18 cellular contexts compared by ENCODE assay signal in genomic region chr15:69385831-69386230, GRCh38. TPM values are rescaled to one million over a fixed set of nuclear protein-coding genes. Genes with fewer than 3 reads are reported as not detected.
A peak's percentile ranks its signal among the peaks of the same experiment; 100 is the strongest.
DNase-seq lines count a peak whose midpoint lies in the region; ATAC-seq, FAIRE-seq and TF ChIP-seq lines count a peak whose summit lies in the region.
"Had no signal": no experiment of that assay in that cellular context is flagged by ENCODE, and none has a peak within 500 bp of the region (broad histone marks: within the 10 kb centered on the region; RNA-seq: fewer than 3 reads in every experiment).

No MANE protein-coding gene starts in this region.

- H3K27me3 ChIP-seq in HepG2 (ENCODE audit: control insufficient read depth in 1 of 2, insufficient read depth in 2 of 2, low read length in 2 of 2) (peaks cover 2 to 6% of the 10 kb centered on the region in 2 experiments; a peak in 2 of 5 replicates), right lobe of liver (no peaks in the 10 kb centered on the region), K562 (ENCODE audit: control insufficient read depth in 2 of 2, insufficient read depth in 2 of 2, low read length in 2 of 2) (peaks cover 9 to 48% of the 10 kb centered on the region in 2 experiments; a peak in 4 of 5 replicates), neuronal stem cell (ENCODE audit: control insufficient read depth in 3 of 3, insufficient read depth in 3 of 3, low read depth in 1 of 3, low read length in 3 of 3) (peaks cover 0 to 27% (median 0%) of the 10 kb centered on the region in 3 experiments), suprapubic skin (no peaks in the 10 kb centered on the region), right cardiac atrium (ENCODE audit: control insufficient read depth, insufficient read depth) (no peaks in the 10 kb centered on the region)
- H3K27me3 ChIP-seq: BLaER1 had no signal

- TF ChIP-seq RAD21 in HepG2 (CRISPR knock-in tag; IDR thresholded peaks at IDR 0.05) (no peak), K562 (CRISPR knock-in tag; conservative IDR thresholded peaks at IDR 0.05 in 1 of 2, IDR thresholded peaks at IDR 0.05 in 1 of 2) (no peak)

- no peak overlapping the region for H2AK5ac ChIP-seq in neuronal stem cell (ENCODE audit: low read depth, low read length)

- H3K79me2 ChIP-seq in HepG2 (ENCODE audit: insufficient read depth, low read length) (no peaks in the 10 kb centered on the region), K562 (ENCODE audit: control insufficient read depth, insufficient read depth, low read length) (no peaks in the 10 kb centered on the region)

- H4K91ac ChIP-seq in neuronal stem cell (ENCODE audit: low read depth, low read length, poor library complexity) = no peak overlapping the region

- no peak overlapping the region for H3K27ac Mint-ChIP-seq in activated T-cell treated with anti-CD3 and anti-CD28 coated beads, Interleukin-2, amount 50 U/mL, for 72 hours
- H3K27ac Mint-ChIP-seq: CD14-positive monocyte; CD4-positive, alpha-beta memory T cell had no signal

- no peaks in the 10 kb centered on the region for H4K20me1 ChIP-seq in HepG2 (ENCODE audit: insufficient read depth, low read length)
- peaks cover 5% of the 10 kb centered on the region; the same call in 1 of the 2 replicates for H4K20me1 ChIP-seq in K562 (replicated peaks; ENCODE audit: control insufficient read depth, insufficient read depth, low read length)
- H4K20me1 ChIP-seq: BLaER1 had no signal

- FAIRE-seq in HepG2 (lab: Jason Lieb, UNC) (no peak), K562 (lab: Jason Lieb, UNC) (peak; percentile 55)
- FAIRE-seq: GM18507, H54 had no signal

- H3K4me1 Mint-ChIP-seq in activated T-cell treated with anti-CD3 and anti-CD28 coated beads, Interleukin-2, amount 50 U/mL, for 72 hours (ENCODE audit: low read depth) = no peaks in the 10 kb centered on the region
- H3K4me1 Mint-ChIP-seq: CD14-positive monocyte; CD4-positive, alpha-beta memory T cell had no signal

- no peaks in the 10 kb centered on the region for H3K36me3 Mint-ChIP-seq in activated T-cell treated with anti-CD3 and anti-CD28 coated beads, Interleukin-2, amount 50 U/mL, for 72 hours (ENCODE audit: insufficient read depth in 2 of 2)
- H3K36me3 Mint-ChIP-seq: CD14-positive monocyte; CD4-positive, alpha-beta memory T cell had no signal

- no peak for TF ChIP-seq POLR2A in HepG2 (IDR thresholded peaks at IDR 0.05; ENCODE audit: insufficient read depth in 1 of 2, low read depth in 2 of 2, low read length in 2 of 2)
- no peak for TF ChIP-seq POLR2A in right lobe of liver (IDR thresholded peaks at IDR 0.05)
- TF ChIP-seq POLR2A in K562 (conservative IDR thresholded peaks at IDR 0.05) = no peak
- no peak for TF ChIP-seq POLR2A in suprapubic skin (IDR thresholded peaks at IDR 0.05)

- CTCF ChIA-PET in HepG2 (lab: Yijun Ruan, JAX; ENCODE audit: low intra/inter-chr PET ratio, low total read pairs) = no interaction called here
- CTCF ChIA-PET in K562 (lab: Yijun Ruan, JAX; ENCODE audit: low intra/inter-chr PET ratio) = no interaction called here

- H3K79me1 ChIP-seq in neuronal stem cell (ENCODE audit: low read depth, low read length) = peaks cover 3% of the 10 kb centered on the region

- H2AFZ ChIP-seq in HepG2 (ENCODE audit: low read length) (no peak overlapping the region), K562 (ENCODE audit: low read depth, low read length) (no peak overlapping the region), neuronal stem cell (ENCODE audit: low read length) (no peak overlapping the region)
- H2AFZ ChIP-seq: GM23248 had no signal

- H3K23ac ChIP-seq in neuronal stem cell (ENCODE audit: low read depth, low read length, poor library complexity) = no peak overlapping the region

- no peak overlapping the region for H3K18ac ChIP-seq in neuronal stem cell (ENCODE audit: low read length)

- TF ChIP-seq CTCF in HepG2 (CRISPR knock-in tag; IDR thresholded peaks at IDR 0.05) = no peak
- TF ChIP-seq CTCF in right lobe of liver (IDR thresholded peaks at IDR 0.05) = no peak
- TF ChIP-seq CTCF in K562 (IDR thresholded peaks at IDR 0.05 in 2 of 3, conservative IDR thresholded peaks at IDR 0.05 in 1 of 3; ENCODE audit: insufficient read depth in 2 of 3, low read depth in 1 of 3, low read length in 3 of 3) = no peak
- TF ChIP-seq CTCF in suprapubic skin (IDR thresholded peaks at IDR 0.05) = no peak

- H3K36me3 ChIP-seq in HepG2 (replicated peaks in 1 of 2; ENCODE audit: control insufficient read depth in 1 of 2, insufficient read depth in 2 of 2, low read length in 2 of 2) (no peaks in the 10 kb centered on the region), right lobe of liver (no peaks in the 10 kb centered on the region), K562 (ENCODE audit: control insufficient read depth, insufficient read depth, low read length) (no peaks in the 10 kb centered on the region), neuronal stem cell (replicated peaks in 1 of 2; ENCODE audit: control insufficient read depth in 2 of 2, insufficient read depth in 2 of 2, low read length in 2 of 2) (no peaks in the 10 kb centered on the region), suprapubic skin (no peaks in the 10 kb centered on the region)
- H3K36me3 ChIP-seq: BLaER1 had no signal

- H4K8ac ChIP-seq in neuronal stem cell (ENCODE audit: low read depth, low read length) = no peak overlapping the region

- H3K27ac ChIP-seq in HepG2 (ENCODE audit: extremely low read length, insufficient read depth, low read length) (no peak overlapping the region), right lobe of liver (no peak overlapping the region), K562 (ENCODE audit: extremely low read depth, low read depth, low read length) (no peak overlapping the region; the same call in 2 of the 3 replicates), neuronal stem cell (replicated peaks; ENCODE audit: low read length) (no peak overlapping the region), suprapubic skin (no peak overlapping the region), right cardiac atrium (ENCODE audit: low read length) (no peak overlapping the region)
- H3K27ac ChIP-seq: 22Rv1, BLaER1, GM23248 had no signal

- no peak for TF ChIP-seq EP300 in HepG2 (IDR thresholded peaks at IDR 0.05; ENCODE audit: low read depth in 2 of 2, low read length in 2 of 2)
- no peak for TF ChIP-seq EP300 in HepG2 (CRISPR knock-in tag; IDR thresholded peaks at IDR 0.05; ENCODE audit: borderline replicate concordance)
- TF ChIP-seq EP300 in K562 (IDR thresholded peaks at IDR 0.05; ENCODE audit: low read length) = no peak
- no peak for TF ChIP-seq EP300 in suprapubic skin (IDR thresholded peaks at IDR 0.05)

- H3K9me3 Mint-ChIP-seq in activated T-cell treated with anti-CD3 and anti-CD28 coated beads, Interleukin-2, amount 50 U/mL, for 72 hours = no peaks in the 10 kb centered on the region
- H3K9me3 Mint-ChIP-seq: CD14-positive monocyte; CD4-positive, alpha-beta memory T cell had no signal

- H3K4ac ChIP-seq in neuronal stem cell (ENCODE audit: low read length) = no peak overlapping the region

- 90% methylated on average over 2 of the region's 2 CpGs for WGBS in HepG2 (ENCODE audit: low lambda C conversion rate)
- 96% methylated on average over 2 of the region's 2 CpGs for WGBS in right lobe of liver (ENCODE audit: insufficient coverage, low coverage, low lambda C conversion rate, missing lambda C conversion rate)
- 23% methylated on average over 2 of the region's 2 CpGs for WGBS in K562 (ENCODE audit: insufficient coverage, low coverage, missing lambda C conversion rate)
- WGBS in neuronal stem cell (ENCODE audit: extremely low coverage in 2 of 2, insufficient read length in 2 of 2, insufficient replicate concordance in 1 of 2), 2 donors = 100% methylated on average over 1 to 2 of the region's 2 CpGs
- WGBS in suprapubic skin = 96% methylated on average over 2 of the region's 2 CpGs
- 97% methylated on average over 2 of the region's 2 CpGs for WGBS in right cardiac atrium

- H3K27me3 Mint-ChIP-seq in activated T-cell treated with anti-CD3 and anti-CD28 coated beads, Interleukin-2, amount 50 U/mL, for 72 hours (ENCODE audit: low read depth) = no peaks in the 10 kb centered on the region

- POLR2A ChIA-PET in HepG2 (lab: Yijun Ruan, JAX) = no interaction called here
- POLR2A ChIA-PET in K562 (lab: Yijun Ruan, JAX) = interaction anchor here (1.0 kb wide), 1 partner anchor 67 kb away, joined by 3 read pairs; the partner anchor contains the start of gene RPLP1

- no peak overlapping the region for H2BK15ac ChIP-seq in neuronal stem cell (ENCODE audit: low read length)

- H3K4me1 ChIP-seq in HepG2 (ENCODE audit: insufficient read depth, low read length) (no peaks in the 10 kb centered on the region), right lobe of liver (no peaks in the 10 kb centered on the region), K562 (replicated peaks in 1 of 2; ENCODE audit: control insufficient read depth in 2 of 2, insufficient read depth in 2 of 2, low read length in 2 of 2) (no peaks in the 10 kb centered on the region; a peak in 1 of 5 replicates), neuronal stem cell (ENCODE audit: control insufficient read depth in 2 of 2, insufficient read depth in 1 of 2, low read depth in 1 of 2, low read length in 2 of 2) (peaks cover 0 to 3% of the 10 kb centered on the region in 2 donors), suprapubic skin (peaks cover 15% of the 10 kb centered on the region), right cardiac atrium (ENCODE audit: control insufficient read depth, insufficient read depth, low read length) (no peaks in the 10 kb centered on the region)
- H3K4me1 ChIP-seq: BLaER1 had no signal

- in situ Hi-C loops in HepG2 (cut with HindIII; ENCODE audit: extremely low pct_ligation_motif_present, low pct_unique_long_range_greater_than_20kb) (no loop called here), K562 (cut with MboI) (no loop called here)

- BruUV-seq in HepG2 (replicated peaks; lab: Mats Ljungman, UMichigan) (no TSS peak), K562 (replicated peaks; lab: Mats Ljungman, UMichigan) (no TSS peak)

- no peaks in the 10 kb centered on the region for H3K9me3 ChIP-seq in HepG2 (ENCODE audit: low read length)
- no peaks in the 10 kb centered on the region for H3K9me3 ChIP-seq in right lobe of liver
- no peaks in the 10 kb centered on the region for H3K9me3 ChIP-seq in K562 (replicated peaks; ENCODE audit: control insufficient read depth, insufficient read depth, low read depth, low read length)
- no peaks in the 10 kb centered on the region for H3K9me3 ChIP-seq in neuronal stem cell (replicated peaks in 1 of 2; ENCODE audit: control insufficient read depth in 2 of 2, insufficient read depth in 1 of 2, low read depth in 1 of 2, low read length in 2 of 2)
- no peaks in the 10 kb centered on the region for H3K9me3 ChIP-seq in suprapubic skin
- H3K9me3 ChIP-seq in right cardiac atrium (ENCODE audit: control insufficient read depth, low read length) = no peaks in the 10 kb centered on the region
- H3K9me3 ChIP-seq: BLaER1 had no signal

- H2BK12ac ChIP-seq in neuronal stem cell (ENCODE audit: low read length) = peak overlapping the region; percentile 4

- intact Hi-C loops in HepG2 (cut with micrococcal nuclease; ENCODE audit: unreplicated experiment) (no loop called here), right lobe of liver (cut with DNase I) (no loop called here), K562 (cut with micrococcal nuclease) (no loop called here), right cardiac atrium (cut with DNase I) (no loop called here)

- no peak overlapping the region for H2BK120ac ChIP-seq in neuronal stem cell (ENCODE audit: low read depth, low read length)

- H3K4me2 ChIP-seq in HepG2 (ENCODE audit: low read depth, low read length) = no peak overlapping the region
- no peak overlapping the region for H3K4me2 ChIP-seq in K562 (ENCODE audit: insufficient read depth, low read length)
- no peak overlapping the region for H3K4me2 ChIP-seq in neuronal stem cell (ENCODE audit: insufficient read depth, low read length, poor library complexity, severe bottlenecking)
- H3K4me2 ChIP-seq: BLaER1 had no signal

- H3K4me3 Mint-ChIP-seq in activated T-cell treated with anti-CD3 and anti-CD28 coated beads, Interleukin-2, amount 50 U/mL, for 72 hours = no peak overlapping the region
- H3K4me3 Mint-ChIP-seq: CD14-positive monocyte; CD4-positive, alpha-beta memory T cell had no signal

- no peaks in the 10 kb centered on the region for H3K9me1 ChIP-seq in K562 (ENCODE audit: control insufficient read depth, insufficient read depth, low read length)

- H3K9ac ChIP-seq in HepG2 (ENCODE audit: insufficient read depth, low read depth, low read length) (no peak overlapping the region), K562 (ENCODE audit: insufficient read depth in 1 of 2, low read depth in 2 of 2, low read length in 2 of 2) (no peak overlapping the region), neuronal stem cell (ENCODE audit: low read depth, low read length, poor library complexity) (no peak overlapping the region)
- H3K9ac ChIP-seq: BLaER1, GM23248 had no signal

- ATAC-seq in HepG2 = no peak
- ATAC-seq in right lobe of liver = no peak
- ATAC-seq in K562 = no peak
- ATAC-seq in right cardiac atrium = no peak
- no peak for ATAC-seq in activated T-cell treated with anti-CD3 and anti-CD28 coated beads, Interleukin-2, amount 50 U/mL, for 72 hours (replicated peaks in 1 of 2)

- peak overlapping the region; percentile 14 for H3K14ac ChIP-seq in neuronal stem cell (ENCODE audit: low read length)

- DNase-seq in HepG2 (ENCODE audit: low spot score) (no peak), right lobe of liver (no peak), K562 (ENCODE audit: extremely low read depth in 1 of 4, low spot score in 3 of 4) (no peak), neuronal stem cell (ENCODE audit: low spot score) (no peak), suprapubic skin (ENCODE audit: low spot score in 2 of 2) (no peak), right cardiac atrium (no peak)
- no peak for DNase-seq in activated T-cell treated with anti-CD3 and anti-CD28 coated beads, Interleukin-2, amount 50 U/mL, for 72 hours
- DNase-seq: CD4-positive, alpha-beta memory T cell; DMS79 treated with DMSO at 0.1 percent for 48 hours; GF-D8; GM23248; HCEC 1CT; KBM-7 had no signal

- H3K4me3 ChIP-seq in HepG2 (replicated peaks in 1 of 3; ENCODE audit: insufficient read depth in 1 of 3, low read depth in 2 of 3, low read length in 3 of 3) = no peak overlapping the region
- H3K4me3 ChIP-seq in right lobe of liver = no peak overlapping the region
- no peak overlapping the region for H3K4me3 ChIP-seq in K562
- H3K4me3 ChIP-seq in neuronal stem cell (ENCODE audit: low read length in 2 of 2) = peak overlapping the region in 1 of 2 donors; percentile 49
- no peak overlapping the region for H3K4me3 ChIP-seq in suprapubic skin
- H3K4me3 ChIP-seq in right cardiac atrium (ENCODE audit: low read length) = no peak overlapping the region
- H3K4me3 ChIP-seq: BLaER1, GM23248 had no signal

- no peak overlapping the region for H2BK5ac ChIP-seq in neuronal stem cell (ENCODE audit: low read length)

RNA-seq across cellular contexts. Expression of gene KIF23, which starts 28.3 kb away (rescaled TPM):
- total RNA-seq in HepG2 (2016; rRNA removed; fragmentation: Illumina TruSeq; extraction: Trizol) (38.1 and 51.2 TPM in 2 replicates), right lobe of liver (1 to 10 TPM in 4 of 6 experiments, under 1 TPM in 2; 0.09 to 2.2 (median 1.2) TPM), K562 (2014; rRNA removed) (39.3 and 39.8 TPM in 2 replicates), K562 (2014; rRNA removed; fragmentation: Illumina TruSeq; extraction: Trizol) (58.2 and 63.5 TPM in 2 replicates), K562 (2015; rRNA removed; fragmentation: Illumina TruSeq; extraction: Trizol) (52.2 and 55.4 TPM in 2 replicates), K562 (2021) (37.9 and 41.9 TPM in 2 replicates), suprapubic skin (1 to 10 TPM; 2.7 to 8.5 (median 6.9) TPM), right cardiac atrium (1 to 10 TPM in 2 of 4 donors, under 1 TPM in 2; 0.62 to 1.2 (median 0.92) TPM)
- total RNA-seq in HepG2 (2016; cell fraction: cytosol; rRNA removed; fragmentation: Illumina TruSeq; extraction: Trizol; ENCODE audit: low read depth) = 25.1 and 27.8 TPM in 2 replicates
- 36.6 and 47.8 TPM in 2 replicates for total RNA-seq in HepG2 (2016; cell fraction: insoluble cytoplasmic fraction; rRNA removed; fragmentation: Illumina TruSeq; extraction: Trizol)
- total RNA-seq in HepG2 (2016; cell fraction: membrane; rRNA removed; fragmentation: Illumina TruSeq; extraction: Trizol) = 11.1 and 11.6 TPM in 2 replicates
- total RNA-seq in HepG2 (2016; cell fraction: nucleus; rRNA removed; fragmentation: Illumina TruSeq; extraction: Trizol) = 35.8 and 39.8 TPM in 2 replicates
- polyA plus RNA-seq in HepG2 (2011; rRNA removed) (8.4 and 11.3 TPM in 2 replicates), K562 (2011; rRNA removed) (35.0 and 36.6 TPM in 2 replicates), K562 (2014; fragmentation: Illumina TruSeq; extraction: Trizol) (45.4 and 51.0 TPM in 2 replicates), K562 (2014; fragmentation: Nextera tagmentation; extraction: Ambion mirVana) (10 to 100 TPM; 29.4 to 45.7 TPM), K562 (2014; rRNA removed) (30.1 and 37.1 TPM in 2 replicates), right cardiac atrium (0.27 TPM)
- 3.8 and 5.7 TPM in 2 replicates for polyA plus RNA-seq in HepG2 (2011; cell fraction: cytosol; rRNA removed)
- 18.6 and 25.3 TPM in 2 replicates for polyA plus RNA-seq in HepG2 (2011; cell fraction: nucleus; rRNA removed)
- polyA plus RNA-seq in HepG2 (2012) = 6.7 and 12.1 TPM in 2 replicates
- 1.1 and 1.3 TPM in 2 replicates for polyA plus RNA-seq in HepG2 (2016; cell fraction: cytosol; fragmentation: Illumina TruSeq; extraction: Trizol; ENCODE audit: low read depth)
- 41.4 and 46.9 TPM in 2 replicates for polyA plus RNA-seq in HepG2 (2016; cell fraction: insoluble cytoplasmic fraction; fragmentation: Illumina TruSeq; extraction: Trizol; ENCODE audit: low read depth)
- polyA plus RNA-seq in HepG2 (2016; cell fraction: membrane; fragmentation: Illumina TruSeq; extraction: Trizol; ENCODE audit: low read depth) = 2.8 and 3.7 TPM in 2 replicates
- 51.9 and 52.6 TPM in 2 replicates for polyA plus RNA-seq in HepG2 (2016; cell fraction: nucleus; fragmentation: Illumina TruSeq; extraction: Trizol; ENCODE audit: insufficient read depth, low read depth)
- polyA minus RNA-seq in HepG2 (2011; rRNA and poly(A)+ RNA removed; ENCODE audit: low replicate concordance) = 9.4 and 66.2 TPM in 2 replicates
- polyA minus RNA-seq in HepG2 (2011; cell fraction: cytosol; rRNA and poly(A)+ RNA removed) = 5.4 and 6.8 TPM in 2 replicates
- 19.5 and 25.9 TPM in 2 replicates for polyA minus RNA-seq in HepG2 (2011; cell fraction: nucleus; rRNA and poly(A)+ RNA removed)
- total RNA-seq in K562 (2011; cell fraction: chromatin; rRNA removed; ENCODE audit: low replicate concordance) = 60.1 and 168 TPM in 2 replicates
- 19.8 and 33.3 TPM in 2 replicates for total RNA-seq in K562 (2011; cell fraction: nucleolus; rRNA removed)
- 58.6 and 62.3 TPM in 2 replicates for total RNA-seq in K562 (2011; cell fraction: nucleoplasm; rRNA removed)
- 6.5 and 16.8 TPM in 2 replicates for polyA plus RNA-seq in K562 (2011; cell fraction: cytosol; rRNA removed)
- 98.6 and 163 TPM in 2 replicates for polyA plus RNA-seq in K562 (2011; cell fraction: nucleus; rRNA removed)
- 25.8 and 35.5 TPM in 2 replicates for polyA plus RNA-seq in K562 (2012)
- 66.2 and 68.8 TPM in 2 replicates for polyA minus RNA-seq in K562 (2011; rRNA and poly(A)+ RNA removed)
- 20.0 and 25.1 TPM in 2 replicates for polyA minus RNA-seq in K562 (2011; cell fraction: cytosol; rRNA and poly(A)+ RNA removed)
- polyA minus RNA-seq in K562 (2011; cell fraction: nucleus; rRNA and poly(A)+ RNA removed) = 34.1 and 63.0 TPM in 2 replicates
- 46.3 TPM for polyA plus RNA-seq in neuronal stem cell (2013, experiment 1 of 2)
- polyA plus RNA-seq in neuronal stem cell (2013, experiment 2 of 2) = 44.5 TPM
- total RNA-seq in activated T-cell treated with anti-CD3 and anti-CD28 coated beads, Interleukin-2, amount 50 U/mL, for 72 hours = 10 to 100 TPM; 51.5 to 56.2 TPM
- polyA plus RNA-seq: CD4-positive, alpha-beta memory T cell had no signal

Comparison
In these comparisons a context has a peak if more than half of its experiments do, and no peak if none do; other contexts are left out.
1. Of the 241 proteins assayed by ChIP-seq in both HepG2 and K562: peak only in HepG2: MNT and NBN; only in K562: none; in both: none; in neither: 237; mixed calls (peak in some experiments, not most) for 2.